ENCODE assay signal across 10 cellular contexts in genomic region chr11:94400839-94401772, GRCh38. TPM values are rescaled to one million over a fixed set of nuclear protein-coding genes. Genes with fewer than 3 reads are reported as not detected.
DNase-seq lines count a peak whose midpoint lies in the region; ATAC-seq and TF ChIP-seq lines count a peak whose summit lies in the region.
"Had no signal": no experiment of that assay in that cellular context is flagged by ENCODE, and none has a peak within 500 bp of the region (broad histone marks: within the 10 kb centered on the region; RNA-seq: fewer than 3 reads in every experiment).

Gene GPR83 (minus strand): TSS chr11:94401419. CDS start chr11:94401247, 172 bp downstream.

- no peak within 1 kb of the TSS for H3K27ac Mint-ChIP-seq in activated naive CD8-positive, alpha-beta T cell treated with anti-CD3 and anti-CD28 coated beads for 36 hours
- no peak within 1 kb of the TSS for H3K27ac Mint-ChIP-seq in stimulated activated memory B cell treated with anti-CD40 and anti-IgM and Interleukin-4, amounts not matched to agents 10 μg/mL and 1 μg/mL and 100 μg/mL, for 72 hours
- H3K27ac Mint-ChIP-seq: activated naive CD4-positive, alpha-beta T cell treated with anti-CD3 and anti-CD28 coated beads, Interleukin-2, amount 50 U/mL, for 72 hours had no signal

- H3K9me3 Mint-ChIP-seq in activated naive CD8-positive, alpha-beta T cell treated with anti-CD3 and anti-CD28 coated beads for 36 hours, result peaks cover 13% of the 10 kb centered on the region
- peaks cover 4% of the 10 kb centered on the region for H3K9me3 Mint-ChIP-seq in stimulated activated memory B cell treated with anti-CD40 and anti-IgM and Interleukin-4, amounts not matched to agents 10 μg/mL and 1 μg/mL and 100 μg/mL, for 72 hours

- peak within 1 kb of the TSS; percentile 47 for H3K4me3 Mint-ChIP-seq in activated naive CD8-positive, alpha-beta T cell treated with anti-CD3 and anti-CD28 coated beads for 36 hours
- no peak within 1 kb of the TSS for H3K4me3 Mint-ChIP-seq in stimulated activated memory B cell treated with anti-CD40 and anti-IgM and Interleukin-4, amounts not matched to agents 10 μg/mL and 1 μg/mL and 100 μg/mL, for 72 hours

- H3K36me3 Mint-ChIP-seq in activated naive CD8-positive, alpha-beta T cell treated with anti-CD3 and anti-CD28 coated beads for 36 hours, result peaks cover 7% of the 10 kb centered on the region
- H3K36me3 Mint-ChIP-seq in stimulated activated memory B cell treated with anti-CD40 and anti-IgM and Interleukin-4, amounts not matched to agents 10 μg/mL and 1 μg/mL and 100 μg/mL, for 72 hours, result peaks cover 6% of the 10 kb centered on the region

- peak; percentile 29 for ATAC-seq in stimulated activated memory B cell treated with anti-CD40 and anti-IgM and Interleukin-4, amounts not matched to agents 10 μg/mL and 1 μg/mL and 100 μg/mL, for 72 hours
- ATAC-seq in GM18873 (IDR thresholded peaks at IDR 0.05; ENCODE audit: low FRiP score, unreplicated experiment) (no peak), GM18867 (IDR thresholded peaks at IDR 0.05; ENCODE audit: unreplicated experiment) (no peak)

- H3K4me3 ChIP-seq in iPS-18c (ENCODE audit: insufficient read depth, low read depth, low read length), result peak within 1 kb of the TSS; percentile 62

- CTCF ChIA-PET in GM10248 (lab: Yijun Ruan, JAX), result no interaction called here

- POLR2A ChIA-PET in GM10248 (lab: Yijun Ruan, JAX), result no interaction called here

- TF ChIP-seq CTCF in GM10248 (IDR thresholded peaks at IDR 0.05; ENCODE audit: control extremely low read depth, extremely low read depth, low read depth, missing control alignments), result no peak

- peaks cover 6% of the 10 kb centered on the region for H3K4me1 Mint-ChIP-seq in activated naive CD8-positive, alpha-beta T cell treated with anti-CD3 and anti-CD28 coated beads for 36 hours
- H3K4me1 Mint-ChIP-seq in stimulated activated memory B cell treated with anti-CD40 and anti-IgM and Interleukin-4, amounts not matched to agents 10 μg/mL and 1 μg/mL and 100 μg/mL, for 72 hours, result peaks cover 10% of the 10 kb centered on the region

- H3K9me3 ChIP-seq in iPS-18c (ENCODE audit: control insufficient read depth, insufficient read depth, low read length), result peaks cover 2% of the 10 kb centered on the region

- DNase-seq in NCI-H1436 (lab: John Stamatoyannopoulos, UW) (peak; percentile 55), NCI-H1436 treated with DMSO at 0.1 percent for 48 hours (lab: John Stamatoyannopoulos, UW) (no peak), GM10248 (ENCODE audit: extremely low spot score) (no peak)
- DNase-seq in activated naive CD8-positive, alpha-beta T cell treated with anti-CD3 and anti-CD28 coated beads for 36 hours, result peak; percentile 2
- DNase-seq: ACHN had no signal

- H3K27me3 Mint-ChIP-seq in activated naive CD8-positive, alpha-beta T cell treated with anti-CD3 and anti-CD28 coated beads for 36 hours, result peaks cover 50% of the 10 kb centered on the region
- peaks cover 40% of the 10 kb centered on the region for H3K27me3 Mint-ChIP-seq in stimulated activated memory B cell treated with anti-CD40 and anti-IgM and Interleukin-4, amounts not matched to agents 10 μg/mL and 1 μg/mL and 100 μg/mL, for 72 hours

RNA-seq across cellular contexts. Expression of gene GPR83, which starts in this region (rescaled TPM):
- total RNA-seq in activated naive CD8-positive, alpha-beta T cell treated with anti-CD3 and anti-CD28 coated beads for 36 hours, result under 1 TPM in 1 of 2 experiments, not detected in 1; 0.06 TPM

Comparison
In these comparisons a context has a peak if more than half of its experiments do, and no peak if none do; other contexts are left out.
1. Peak in DNase-seq in activated naive CD8-positive, alpha-beta T cell treated with anti-CD3 and anti-CD28 coated beads for 36 hours; RNA of the gene not detected or under 1 TPM.